1 cellular context compared by ENCODE assay signal in genomic region chr11:73191151-73191550, GRCh38.
TF ChIP-seq lines count a peak whose summit lies in the region.

No MANE protein-coding gene starts in this region.

TF ChIP-seq in GM12891, 5 proteins besides CTCF, POLR2A, EP300 and RAD21:
- TF ChIP-seq PAX5 (IDR thresholded peaks at IDR 0.05; ENCODE audit: insufficient read depth, low read length, severe bottlenecking) (no peak), TAF1 (IDR thresholded peaks at IDR 0.05; ENCODE audit: low read depth, low read length) (no peak), SPI1 (IDR thresholded peaks at IDR 0.05; ENCODE audit: low read depth, low read length) (no peak), POU2F2 (IDR thresholded peaks at IDR 0.05; ENCODE audit: low read depth, low read length) (no peak), POLR2AphosphoS5 (IDR thresholded peaks at IDR 0.05; ENCODE audit: low read depth, low read length) (no peak)
TF ChIP-seq in GM12891: peak in this region for 0.
